ENCODE assay signal across 13 cellular contexts in the genomic region with DNA sequence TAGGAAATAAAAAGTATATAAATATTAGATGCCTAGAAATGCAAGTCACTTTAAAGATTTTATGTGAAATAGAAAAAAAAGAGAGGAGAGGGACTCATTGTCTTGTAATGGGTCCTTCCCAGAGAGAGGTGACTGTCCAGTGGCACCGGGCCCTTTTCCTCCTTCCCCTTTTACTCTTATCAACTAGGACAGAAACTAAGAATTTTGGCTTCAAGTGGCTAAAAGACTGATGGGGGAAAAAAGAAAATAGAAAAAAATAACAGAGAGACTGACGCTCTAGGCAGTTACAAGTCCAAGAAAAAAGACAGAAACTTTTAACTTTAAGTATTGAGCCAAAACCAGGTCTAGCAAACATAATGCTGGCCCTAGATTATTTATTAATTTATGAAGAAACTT. TPM values are rescaled to one million over a fixed set of nuclear protein-coding genes. Genes with fewer than 3 reads are reported as not detected.
A peak's percentile ranks its signal among the peaks of the same experiment; 100 is the strongest.
DNase-seq lines count a peak whose midpoint lies in the region; ATAC-seq, FAIRE-seq and TF ChIP-seq lines count a peak whose summit lies in the region.
"Had no signal": no experiment of that assay in that cellular context is flagged by ENCODE, and none has a peak within 500 bp of the region (broad histone marks: within the 10 kb centered on the region; RNA-seq: fewer than 3 reads in every experiment).

No MANE protein-coding gene starts in this region.

- H3K4me1 ChIP-seq in ACC112 (ENCODE audit: control insufficient read depth, insufficient read depth, low read length, unreplicated experiment) (peaks cover 21% of the 10 kb centered on the region), astrocyte (ENCODE audit: insufficient read depth, low read length) (peaks cover 11% of the 10 kb centered on the region), lower lobe of right lung (peaks cover 35% of the 10 kb centered on the region)

- no peak overlapping the region for H2AFZ ChIP-seq in ACC112 (ENCODE audit: low read length, unreplicated experiment)
- no peak overlapping the region for H2AFZ ChIP-seq in astrocyte (ENCODE audit: low read depth, low read length)

- H3K4me1 Mint-ChIP-seq in HFFc6 (ENCODE audit: low read depth) (peaks cover 52% of the 10 kb centered on the region), astrocyte (ENCODE audit: low read depth, unreplicated experiment) (peaks cover 3% of the 10 kb centered on the region)

- intact Hi-C loops in lower lobe of right lung (cut with DNase I) = no loop called here

- H3K27me3 ChIP-seq in ACC112 (ENCODE audit: insufficient read depth, low read length) (no peaks in the 10 kb centered on the region), astrocyte (ENCODE audit: insufficient read depth, low read length) (no peaks in the 10 kb centered on the region), lower lobe of right lung (ENCODE audit: low read depth) (no peaks in the 10 kb centered on the region)
- H3K27me3 ChIP-seq: BLaER1 had no signal

- no peaks in the 10 kb centered on the region for H3K9me3 Mint-ChIP-seq in HFFc6
- H3K9me3 Mint-ChIP-seq in astrocyte (ENCODE audit: unreplicated experiment) = peaks cover 23% of the 10 kb centered on the region

- FAIRE-seq in astrocyte (lab: Jason Lieb, UNC) = no peak

- DNase-seq in HFFc6 (no peak), astrocyte (ENCODE audit: low read depth) (no peak), lower lobe of right lung (no peak), DMS 273 (lab: John Stamatoyannopoulos, UW; ENCODE audit: unreplicated experiment) (no peak), DMS53 treated with DMSO at 0.1 percent for 48 hours (lab: John Stamatoyannopoulos, UW; ENCODE audit: unreplicated experiment) (no peak), NCI-H187 (lab: John Stamatoyannopoulos, UW) (no peak)
- DNase-seq: NCI-H1436, NCI-H2081 treated with DMSO at 0.1 percent for 48 hours, NCI-H524 had no signal

- H3K36me3 Mint-ChIP-seq in HFFc6 (ENCODE audit: low read depth) = no peaks in the 10 kb centered on the region
- H3K36me3 Mint-ChIP-seq in astrocyte (ENCODE audit: low read depth, unreplicated experiment) = no peaks in the 10 kb centered on the region

- H3K36me3 ChIP-seq in ACC112 (ENCODE audit: insufficient read depth, low read length) = no peaks in the 10 kb centered on the region
- H3K36me3 ChIP-seq in astrocyte (ENCODE audit: insufficient read depth, low read length) = no peaks in the 10 kb centered on the region
- H3K36me3 ChIP-seq in lower lobe of right lung = no peaks in the 10 kb centered on the region
- H3K36me3 ChIP-seq: BLaER1 had no signal

- TF ChIP-seq CTCF in HFFc6 (IDR thresholded peaks at IDR 0.05) (no peak), astrocyte (IDR thresholded peaks at IDR 0.05; ENCODE audit: insufficient read depth, low read depth, low read length) (no peak), lower lobe of right lung (IDR thresholded peaks at IDR 0.05) (no peak)

- H3K27ac Mint-ChIP-seq in HFFc6 (peak overlapping the region; percentile 62; the same call in 1 of the 2 replicates), astrocyte (ENCODE audit: unreplicated experiment) (no peak overlapping the region)

- no peak for ATAC-seq in lower lobe of right lung
- ATAC-seq in GM19463 (IDR thresholded peaks at IDR 0.05; ENCODE audit: unreplicated experiment) = no peak

- H3K27ac ChIP-seq in ACC112 (ENCODE audit: low read depth, low read length) (peak overlapping the region; percentile 88), astrocyte (ENCODE audit: low read depth, low read length) (peak overlapping the region; percentile 19), lower lobe of right lung (peak overlapping the region; percentile 88)
- H3K27ac ChIP-seq: BLaER1 had no signal

- H3K27me3 Mint-ChIP-seq in HFFc6 (ENCODE audit: insufficient read depth) (no peaks in the 10 kb centered on the region; the same call in 1 of the 2 replicates), astrocyte (ENCODE audit: low read depth, unreplicated experiment) (no peaks in the 10 kb centered on the region)

- no peaks in the 10 kb centered on the region for H3K79me2 ChIP-seq in ACC112 (ENCODE audit: control insufficient read depth, insufficient read depth, low read length, unreplicated experiment)
- H3K79me2 ChIP-seq in astrocyte (ENCODE audit: insufficient read depth, low read length) = no peaks in the 10 kb centered on the region

- no peaks in the 10 kb centered on the region for H4K20me1 ChIP-seq in astrocyte (ENCODE audit: insufficient read depth, low read length)
- H4K20me1 ChIP-seq: BLaER1 had no signal

- H3K4me3 Mint-ChIP-seq in HFFc6 (no peak overlapping the region; the same call in 1 of the 2 replicates), astrocyte (ENCODE audit: unreplicated experiment) (no peak overlapping the region)

- H3K4me3 ChIP-seq in ACC112 (ENCODE audit: low read depth, low read length) = no peak overlapping the region
- no peak overlapping the region for H3K4me3 ChIP-seq in astrocyte (ENCODE audit: insufficient read depth, low read depth, low read length)
- no peak overlapping the region for H3K4me3 ChIP-seq in lower lobe of right lung
- H3K4me3 ChIP-seq: BLaER1 had no signal

- H3K9me3 ChIP-seq in astrocyte (ENCODE audit: insufficient read depth, low read depth, low read length) (peaks cover 3% of the 10 kb centered on the region), lower lobe of right lung (no peaks in the 10 kb centered on the region)

- no peak overlapping the region for H3K9ac ChIP-seq in astrocyte (ENCODE audit: low read length)
- H3K9ac ChIP-seq: BLaER1 had no signal

- no peak overlapping the region for H3K4me2 ChIP-seq in astrocyte (ENCODE audit: low read length)
- H3K4me2 ChIP-seq: BLaER1 had no signal

RNA-seq across cellular contexts. Expression of gene FPR3, which starts 5.9 kb away (rescaled TPM):
- not detected for total RNA-seq in HFFc6 (2021; fragmentation: NEBNext Ultra II Directional; extraction: Animal tissue kit (Norgen Biotek cat#: 25700))
- not detected in 2 replicates for total RNA-seq in astrocyte
- 62.3 TPM for total RNA-seq in lower lobe of right lung
- total RNA-seq: SK-MEL-5 had no signal

RNA-seq across cellular contexts. Expression of gene FPR2, which starts 39.9 kb away (rescaled TPM):
- total RNA-seq in HFFc6 (2021; fragmentation: NEBNext Ultra II Directional; extraction: Animal tissue kit (Norgen Biotek cat#: 25700)) = not detected
- total RNA-seq in astrocyte = not detected in 2 replicates
- total RNA-seq in lower lobe of right lung = 29.4 TPM
- total RNA-seq: SK-MEL-5 had no signal

RNA-seq across cellular contexts. Expression of gene FPR1, which starts 49.2 kb away (rescaled TPM):
- under 1 TPM in 5 of 6 experiments, not detected in 1; 0.26 to 0.53 (median 0.34) TPM for total RNA-seq in HFFc6 (2021; fragmentation: NEBNext Ultra II Directional; extraction: Animal tissue kit (Norgen Biotek cat#: 25700))
- total RNA-seq in astrocyte (not detected in 2 replicates), lower lobe of right lung (105 TPM)
- total RNA-seq: SK-MEL-5 had no signal

Comparison
In these comparisons a context has a peak if more than half of its experiments do, and no peak if none do; other contexts are left out.
1. H3K27ac ChIP-seq: peak in every context shown above with its lines; median percentile 88 in ACC112; 88 in lower lobe of right lung; 19 in astrocyte.
2. RNA of gene FPR3, which starts 5.9 kb away (total RNA-seq): 62.3 TPM in lower lobe of right lung (single experiment); not detected in HFFc6 and not detected in astrocyte; every median in the first group is over 10 times any median in the second.
3. RNA of gene FPR2, which starts 39.9 kb away (total RNA-seq): 29.4 TPM in lower lobe of right lung (single experiment); not detected in HFFc6 and not detected in astrocyte; every median in the first group is over 10 times any median in the second.
4. RNA of gene FPR1, which starts 49.2 kb away (total RNA-seq): 105 TPM in lower lobe of right lung (single experiment); 0.26 to 0.53 TPM in HFFc6 and not detected in astrocyte; every median in the first group is over 10 times any median in the second.